1 cellular context compared by ENCODE assay signal in the genomic region with DNA sequence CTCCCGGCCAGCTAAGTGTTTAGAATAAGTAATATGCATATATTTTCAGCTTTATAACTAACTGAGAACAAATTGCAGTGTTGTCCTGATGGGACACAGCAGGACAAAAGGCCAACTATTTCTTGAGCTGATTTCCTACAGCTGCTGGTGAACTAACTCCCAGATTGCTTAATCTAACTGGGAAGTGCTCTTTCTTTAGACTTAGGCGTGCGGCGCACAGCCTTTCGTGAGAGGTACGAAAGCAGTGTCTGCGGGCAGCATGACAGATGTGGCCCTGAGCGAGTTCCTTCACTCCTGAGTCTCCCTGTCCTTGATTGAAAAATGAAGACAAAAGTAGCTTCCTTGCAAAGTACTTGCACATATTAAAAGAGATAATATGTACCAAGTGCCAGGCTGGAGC.
A peak's percentile ranks its signal among the peaks of the same experiment; 100 is the strongest.
TF ChIP-seq lines count a peak whose summit lies in the region.

No MANE protein-coding gene starts in this region.

TF ChIP-seq in liver, 16 proteins besides CTCF, POLR2A, EP300 and RAD21:
- TF ChIP-seq, protein P1, sequence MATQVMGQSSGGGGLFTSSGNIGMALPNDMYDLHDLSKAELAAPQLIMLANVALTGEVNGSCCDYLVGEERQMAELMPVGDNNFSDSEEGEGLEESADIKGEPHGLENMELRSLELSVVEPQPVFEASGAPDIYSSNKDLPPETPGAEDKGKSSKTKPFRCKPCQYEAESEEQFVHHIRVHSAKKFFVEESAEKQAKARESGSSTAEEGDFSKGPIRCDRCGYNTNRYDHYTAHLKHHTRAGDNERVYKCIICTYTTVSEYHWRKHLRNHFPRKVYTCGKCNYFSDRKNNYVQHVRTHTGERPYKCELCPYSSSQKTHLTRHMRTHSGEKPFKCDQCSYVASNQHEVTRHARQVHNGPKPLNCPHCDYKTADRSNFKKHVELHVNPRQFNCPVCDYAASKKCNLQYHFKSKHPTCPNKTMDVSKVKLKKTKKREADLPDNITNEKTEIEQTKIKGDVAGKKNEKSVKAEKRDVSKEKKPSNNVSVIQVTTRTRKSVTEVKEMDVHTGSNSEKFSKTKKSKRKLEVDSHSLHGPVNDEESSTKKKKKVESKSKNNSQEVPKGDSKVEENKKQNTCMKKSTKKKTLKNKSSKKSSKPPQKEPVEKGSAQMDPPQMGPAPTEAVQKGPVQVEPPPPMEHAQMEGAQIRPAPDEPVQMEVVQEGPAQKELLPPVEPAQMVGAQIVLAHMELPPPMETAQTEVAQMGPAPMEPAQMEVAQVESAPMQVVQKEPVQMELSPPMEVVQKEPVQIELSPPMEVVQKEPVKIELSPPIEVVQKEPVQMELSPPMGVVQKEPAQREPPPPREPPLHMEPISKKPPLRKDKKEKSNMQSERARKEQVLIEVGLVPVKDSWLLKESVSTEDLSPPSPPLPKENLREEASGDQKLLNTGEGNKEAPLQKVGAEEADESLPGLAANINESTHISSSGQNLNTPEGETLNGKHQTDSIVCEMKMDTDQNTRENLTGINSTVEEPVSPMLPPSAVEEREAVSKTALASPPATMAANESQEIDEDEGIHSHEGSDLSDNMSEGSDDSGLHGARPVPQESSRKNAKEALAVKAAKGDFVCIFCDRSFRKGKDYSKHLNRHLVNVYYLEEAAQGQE (IDR thresholded peaks at IDR 0.05): no peak
- TF ChIP-seq NR2F2 (IDR thresholded peaks at IDR 0.05): peak; percentile 53
